Comparison of ENCODE assay signal across 2 cellular contexts in genomic region chr1:208107415-208107814, GRCh38.
TF ChIP-seq lines count a peak whose summit lies in the region.

No MANE protein-coding gene starts in this region.

TF ChIP-seq in HEK293, 187 proteins besides CTCF, POLR2A, EP300 and RAD21 (continued from another document):
- 0 out of 2 replicates have a peak, but pooled peaks have one; percentile 32 for TF ChIP-seq HIC1 (tag by site-specific recombination; IDR thresholded peaks at IDR 0.05)

TF ChIP-seq in SK-N-SH, 30 proteins besides CTCF, POLR2A, EP300 and RAD21 (continued from another document):
- TF ChIP-seq RCOR1 (IDR thresholded peaks at IDR 0.05; ENCODE audit: low read length) (no peak), RXRA (IDR thresholded peaks at IDR 0.05; ENCODE audit: borderline replicate concordance, low read depth) (no peak), RFX5 (IDR thresholded peaks at IDR 0.05; ENCODE audit: low read length) (no peak), SMC3 (IDR thresholded peaks at IDR 0.05; ENCODE audit: low read depth, low read length) (no peak), NFIC (IDR thresholded peaks at IDR 0.05; ENCODE audit: borderline replicate concordance) (no peak), TEAD4 (IDR thresholded peaks at IDR 0.05; ENCODE audit: borderline replicate concordance, insufficient read depth) (no peak), POLR2AphosphoS5 (IDR thresholded peaks at IDR 0.05; ENCODE audit: low read depth, low read length) (no peak)
TF ChIP-seq in SK-N-SH: peak in this region for 0.
